In genomic region chr17:78979780-78980623, GRCh38 we compare ENCODE assay signal across 8 cellular contexts. TPM values are rescaled to one million over a fixed set of nuclear protein-coding genes. Genes with fewer than 3 reads are reported as not detected.
DNase-seq lines count a peak whose midpoint lies in the region; ATAC-seq, FAIRE-seq and TF ChIP-seq lines count a peak whose summit lies in the region.

Gene LGALS3BP (minus strand): TSS chr17:78979923. CDS start chr17:78977191, 2,732 bp downstream.

- no peak within 1 kb of the TSS for H2BK15ac ChIP-seq in mesendoderm (replicated peaks; ENCODE audit: low read depth)

- WGBS in mesendoderm (ENCODE audit: extremely low coverage, insufficient coverage, low lambda C conversion rate), result no CpG with 5 or more reads among the region's 16 CpGs
- WGBS in suprapubic skin, result 46% methylated on average over 10 of the region's 16 CpGs

- H3K79me1 ChIP-seq in mesendoderm (ENCODE audit: low read length), result no peaks in the 10 kb centered on the region

- H3K4me2 ChIP-seq in mesendoderm (ENCODE audit: low read length), result no peak within 1 kb of the TSS

- no peaks in the 10 kb centered on the region for H3K36me3 ChIP-seq in mesendoderm (ENCODE audit: control insufficient read depth, insufficient read depth, low read length)
- H3K36me3 ChIP-seq in suprapubic skin, result no peaks in the 10 kb centered on the region

- H4K5ac ChIP-seq in mesendoderm (ENCODE audit: low read length), result no peak within 1 kb of the TSS

- H3K56ac ChIP-seq in mesendoderm (ENCODE audit: low read length), result peak within 1 kb of the TSS; percentile 80

- no peak within 1 kb of the TSS for H4K8ac ChIP-seq in mesendoderm (ENCODE audit: low read depth, low read length)

- TF ChIP-seq EP300 in suprapubic skin (IDR thresholded peaks at IDR 0.05), result no peak

- no peak within 1 kb of the TSS for H3K23ac ChIP-seq in mesendoderm (ENCODE audit: low read length)

- H3K27me3 ChIP-seq in mesendoderm (ENCODE audit: insufficient read depth, low read length, poor library complexity), result no peaks in the 10 kb centered on the region
- H3K27me3 ChIP-seq in suprapubic skin, result no peaks in the 10 kb centered on the region

- H3K79me2 ChIP-seq in mesendoderm (ENCODE audit: control insufficient read depth, insufficient read depth, low read length), result no peaks in the 10 kb centered on the region

- no peaks in the 10 kb centered on the region for H3K9me3 ChIP-seq in suprapubic skin

- no peak for TF ChIP-seq CTCF in suprapubic skin (IDR thresholded peaks at IDR 0.05)

- H3K4me3 ChIP-seq in mesendoderm (ENCODE audit: low read length) (no peak within 1 kb of the TSS), suprapubic skin (peak within 1 kb of the TSS; percentile 28)

- DNase-seq in EH (ENCODE audit: low read depth) (peak; percentile 80), NCI-H2029 treated with DMSO at 0.1 percent for 48 hours (lab: John Stamatoyannopoulos, UW) (peak; percentile 79), mesendoderm (peak; percentile 70), suprapubic skin (ENCODE audit: low spot score in 2 of 2) (no peak), cortex of kidney (lab: John Stamatoyannopoulos, UW) (no peak)
- DNase-seq in activated CD4-positive, alpha-beta T cell treated with anti-CD3 and anti-CD28 coated beads, Interleukin-2, amount 50 U/mL, for 48 hours, result peak; percentile 37 to 41

- H2BK120ac ChIP-seq in mesendoderm (ENCODE audit: low read depth, low read length), result no peak within 1 kb of the TSS

- FAIRE-seq in endometrium (lab: Jason Lieb, UNC), result peak; percentile 59

- H2BK5ac ChIP-seq in mesendoderm (ENCODE audit: low read length), result no peak within 1 kb of the TSS

- H3K27ac ChIP-seq in mesendoderm (ENCODE audit: low read depth, low read length) (no peak within 1 kb of the TSS), suprapubic skin (no peak within 1 kb of the TSS)

- H3K4me1 ChIP-seq in mesendoderm (ENCODE audit: control insufficient read depth, low read depth, low read length), result peaks cover 2% of the 10 kb centered on the region
- H3K4me1 ChIP-seq in suprapubic skin, result peaks cover 44% of the 10 kb centered on the region

- peak within 1 kb of the TSS; percentile 32 for H3K9ac ChIP-seq in mesendoderm (ENCODE audit: low read length)

- no peak for TF ChIP-seq POLR2A in suprapubic skin (IDR thresholded peaks at IDR 0.05)

- no peak within 1 kb of the TSS for H3K4ac ChIP-seq in mesendoderm (ENCODE audit: low read depth, low read length)

- no peak within 1 kb of the TSS for H2AK5ac ChIP-seq in mesendoderm (ENCODE audit: low read length)

- no peak for ATAC-seq in HG02642 (IDR thresholded peaks at IDR 0.05; ENCODE audit: poor library complexity, unreplicated experiment)

- H3K18ac ChIP-seq in mesendoderm (ENCODE audit: low read length), result no peak within 1 kb of the TSS

RNA-seq across cellular contexts. Expression of gene LGALS3BP, which starts in this region (rescaled TPM):
- 15.3 TPM for polyA plus RNA-seq in mesendoderm (2013, experiment 1 of 2)
- 15.6 TPM for polyA plus RNA-seq in mesendoderm (2013, experiment 2 of 2)
- 100 to 1,000 TPM in 2 of 4 donors, 10 to 100 TPM in 2; 70.2 to 162 (median 105) TPM for total RNA-seq in suprapubic skin

Comparison
In these comparisons a context has a peak if more than half of its experiments do, and no peak if none do; other contexts are left out.
1. DNase-seq: peak in EH (single experiment), NCI-H2029 treated with DMSO at 0.1 percent for 48 hours (single experiment), activated CD4-positive, alpha-beta T cell treated with anti-CD3 and anti-CD28 coated beads, Interleukin-2, amount 50 U/mL, for 48 hours (2 of 2) and mesendoderm (single experiment); none in suprapubic skin (0 of 2) and cortex of kidney (single experiment).